Comparison of ENCODE assay signal across 8 cellular contexts in the genomic region with DNA sequence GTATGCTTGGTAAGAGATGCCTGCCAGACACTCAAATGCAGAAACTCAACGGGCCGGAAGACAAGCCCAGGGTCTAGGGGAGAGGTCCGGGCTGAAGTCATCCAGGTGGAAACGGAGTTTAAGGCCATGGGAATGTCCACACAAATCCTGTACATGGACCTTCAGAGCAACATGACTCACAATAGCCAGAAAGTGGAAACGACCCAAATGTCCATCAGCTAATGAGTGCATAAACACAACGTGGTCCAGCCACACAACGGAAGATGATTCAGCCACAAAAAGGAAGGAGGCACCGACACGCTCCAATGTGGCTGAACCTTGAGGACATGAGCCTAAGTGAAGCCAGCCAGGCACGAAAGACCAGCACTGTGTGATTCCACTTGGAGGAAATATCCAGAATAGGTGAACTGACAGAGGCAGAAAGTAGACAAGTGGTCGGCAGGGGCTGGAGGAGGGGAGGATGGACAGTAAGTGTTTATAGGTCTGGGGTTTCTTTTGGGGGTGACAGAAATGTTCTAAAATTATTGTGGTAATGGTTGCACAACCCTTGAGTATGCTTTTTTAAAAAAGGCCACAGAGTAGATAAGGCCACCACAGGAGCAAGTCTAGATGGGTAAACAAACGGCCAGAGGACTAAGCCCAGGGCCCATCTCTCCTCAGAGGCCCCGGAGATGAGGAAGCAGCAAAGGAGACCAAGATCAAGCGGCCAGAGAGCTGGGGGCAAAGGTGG.
DNase-seq lines count a peak whose midpoint lies in the region; ATAC-seq and TF ChIP-seq lines count a peak whose summit lies in the region.

No MANE protein-coding gene starts in this region.

- H3K36me3 Mint-ChIP-seq in osteocyte (ENCODE audit: unreplicated experiment): peaks cover 3% of the 10 kb centered on the region

- peaks cover 49% of the 10 kb centered on the region for H3K4me1 Mint-ChIP-seq in osteocyte (ENCODE audit: unreplicated experiment)

- no peaks in the 10 kb centered on the region for H3K9me3 Mint-ChIP-seq in osteocyte (ENCODE audit: unreplicated experiment)

- peaks cover 0 to 4% of the 10 kb centered on the region in 2 donors for H3K9me3 ChIP-seq in esophagus (ENCODE audit: control insufficient read depth in 2 of 2, insufficient read depth in 1 of 2, low read depth in 1 of 2, low read length in 1 of 2)

- H3K27me3 Mint-ChIP-seq in osteocyte (ENCODE audit: unreplicated experiment): no peaks in the 10 kb centered on the region

- peak; percentile 74 for DNase-seq in EH (ENCODE audit: low read depth)
- DNase-seq in NOMO-1 treated with DMSO at 0.1 percent for 48 hours (lab: John Stamatoyannopoulos, UW; ENCODE audit: unreplicated experiment): peak; percentile 87
- DNase-seq in osteocyte (ENCODE audit: extremely low spot score, unreplicated experiment): no peak
- no peak for DNase-seq in NCI-H1105 (lab: John Stamatoyannopoulos, UW)
- no peak for DNase-seq in ureter (ENCODE audit: low spot score)

- H3K27ac Mint-ChIP-seq in osteocyte (ENCODE audit: unreplicated experiment): peak overlapping the region; percentile 99

- TF ChIP-seq CTCF in osteocyte (IDR thresholded peaks at IDR 0.05): no peak

- H3K36me3 ChIP-seq in esophagus (ENCODE audit: control insufficient read depth in 2 of 2, insufficient read depth in 2 of 2, low read length in 1 of 2): peaks cover 0 to 4% of the 10 kb centered on the region in 2 donors

- WGBS in esophagus, 2 donors: 68 to 71% methylated on average over 14 of the region's 14 CpGs

- no peaks in the 10 kb centered on the region for H3K27me3 ChIP-seq in esophagus (ENCODE audit: control insufficient read depth in 1 of 2, insufficient read depth in 2 of 2, low read length in 2 of 2)

- peak overlapping the region; percentile 53 to 58 for H3K27ac ChIP-seq in esophagus (ENCODE audit: low read depth in 2 of 2, low read length in 1 of 2)

- ATAC-seq in HG03159 (IDR thresholded peaks at IDR 0.05; ENCODE audit: unreplicated experiment) (no peak), HG02571 (IDR thresholded peaks at IDR 0.05; ENCODE audit: unreplicated experiment) (no peak)

- H3K4me1 ChIP-seq in esophagus (ENCODE audit: control insufficient read depth in 2 of 2, insufficient read depth in 2 of 2, low read length in 1 of 2): peaks cover 0 to 6% of the 10 kb centered on the region in 2 donors

- no peak overlapping the region for H3K4me3 ChIP-seq in esophagus (ENCODE audit: low read depth in 1 of 2, low read length in 2 of 2)

- H3K4me3 Mint-ChIP-seq in osteocyte (ENCODE audit: unreplicated experiment): no peak overlapping the region

Comparison
In these comparisons a context has a peak if more than half of its experiments do, and no peak if none do; other contexts are left out.
1. DNase-seq: peak in EH (single experiment) and NOMO-1 treated with DMSO at 0.1 percent for 48 hours (single experiment); none in osteocyte (single experiment), NCI-H1105 (single experiment) and ureter (single experiment).